Comparison of ENCODE assay signal across 8 cellular contexts in genomic region chr18:33577688-33578370, GRCh38. TPM values are rescaled to one million over a fixed set of nuclear protein-coding genes. Genes with fewer than 3 reads are reported as not detected.
DNase-seq lines count a peak whose midpoint lies in the region; ATAC-seq and TF ChIP-seq lines count a peak whose summit lies in the region.

ASXL3 (plus strand) TSS chr18:33578219; CDS start chr18:33578632, 413 bp downstream.

- H3K4me1 Mint-ChIP-seq in T-helper 17 cell (no peaks in the 10 kb centered on the region), neural crest cell (peaks cover 35% of the 10 kb centered on the region)

- peak within 1 kb of the TSS; percentile 22 for H3K4me3 Mint-ChIP-seq in T-helper 17 cell
- H3K4me3 Mint-ChIP-seq in neural crest cell = peak within 1 kb of the TSS; percentile 99

- H3K9me3 Mint-ChIP-seq in neural crest cell = no peaks in the 10 kb centered on the region

- no peaks in the 10 kb centered on the region for H3K36me3 ChIP-seq in HUES48 (ENCODE audit: control insufficient read depth, insufficient read depth, low read length)

- peaks cover 6% of the 10 kb centered on the region for H3K27me3 Mint-ChIP-seq in T-helper 17 cell
- peaks cover 8% of the 10 kb centered on the region for H3K27me3 Mint-ChIP-seq in neural crest cell (ENCODE audit: low read depth)

- H3K4me3 ChIP-seq in HUES48 (ENCODE audit: low read depth, low read length) = peak within 1 kb of the TSS; percentile 83
- H3K4me3 ChIP-seq in foreskin fibroblast (ENCODE audit: low read depth in 1 of 2, low read length in 2 of 2) = peak within 1 kb of the TSS; percentile 43 to 76

- peak within 1 kb of the TSS; percentile 31; the same call in 1 of the 2 replicates for H3K9ac ChIP-seq in HUES48 (ENCODE audit: low read depth, low read length)

- TF ChIP-seq CTCF in foreskin fibroblast (IDR thresholded peaks at IDR 0.05; ENCODE audit: low read depth, low read length) (no peak), neural crest cell (conservative IDR thresholded peaks at IDR 0.05) (no peak)

- peaks cover 47% of the 10 kb centered on the region for H3K27me3 ChIP-seq in HUES48 (ENCODE audit: control insufficient read depth, insufficient read depth, low read length)

- H3K9me3 ChIP-seq in HUES48 (ENCODE audit: control insufficient read depth, insufficient read depth, low read length) (no peaks in the 10 kb centered on the region), T-helper 17 cell (ENCODE audit: control insufficient read depth, low read length, poor library complexity, severe bottlenecking) (no peaks in the 10 kb centered on the region)

- H3K27ac ChIP-seq in HUES48 (ENCODE audit: low read depth, low read length) = no peak within 1 kb of the TSS

- H3K27ac Mint-ChIP-seq in T-helper 17 cell = no peak within 1 kb of the TSS
- H3K27ac Mint-ChIP-seq in neural crest cell (ENCODE audit: unreplicated experiment) = peak within 1 kb of the TSS; percentile 100

- peaks cover 39% of the 10 kb centered on the region for H3K4me1 ChIP-seq in HUES48 (ENCODE audit: control insufficient read depth, insufficient read depth, low read length)

- H3K36me3 Mint-ChIP-seq in T-helper 17 cell (ENCODE audit: low read depth) (no peaks in the 10 kb centered on the region), neural crest cell (ENCODE audit: low read depth) (no peaks in the 10 kb centered on the region)

- ATAC-seq in T-helper 17 cell = no peak
- ATAC-seq in GM18498 (IDR thresholded peaks at IDR 0.05; ENCODE audit: unreplicated experiment) = no peak
- ATAC-seq in GM18520 (IDR thresholded peaks at IDR 0.05; ENCODE audit: unreplicated experiment) = no peak
- no peak for ATAC-seq in GM19452 (IDR thresholded peaks at IDR 0.05; ENCODE audit: unreplicated experiment)

- DNase-seq in DMS53 (lab: John Stamatoyannopoulos, UW) = peak; percentile 88
- no peak for DNase-seq in T-helper 17 cell
- DNase-seq in foreskin fibroblast = peak in 1 of 2 donors; percentile 69
- peak; percentile 54 for DNase-seq in neural crest cell (ENCODE audit: low read depth, low spot score)

RNA-seq across cellular contexts. Expression of gene ASXL3, which starts in this region (rescaled TPM):
- total RNA-seq in T-helper 17 cell (not detected), neural crest cell (14.5 and 18.2 TPM in 2 replicates)

Comparison
In these comparisons a context has a peak if more than half of its experiments do, and no peak if none do; other contexts are left out.
1. RNA of gene ASXL3 (total RNA-seq): 14.5 to 18.2 TPM in neural crest cell; not detected in T-helper 17 cell; every median in the first group is over 10 times any median in the second.
2. DNase-seq: peak in DMS53 (single experiment) and neural crest cell (single experiment); none in T-helper 17 cell (0 of 3).